8 cellular contexts compared by ENCODE assay signal in genomic region chr6:106085984-106086832, GRCh38. TPM values are rescaled to one million over a fixed set of nuclear protein-coding genes. Genes with fewer than 3 reads are reported as not detected.
DNase-seq lines count a peak whose midpoint lies in the region; ATAC-seq and TF ChIP-seq lines count a peak whose summit lies in the region.

TSS of gene PRDM1 (plus strand) at chr6:106086336. CDS start at chr6:106086554, 218 bp downstream.

- peak; percentile 21 for TF ChIP-seq CTCF in BE2C (IDR thresholded peaks at IDR 0.05; ENCODE audit: low read depth, low read length)

- H3K27ac Mint-ChIP-seq in memory B cell, result peak within 1 kb of the TSS; percentile 95

- peak; percentile 92 for TF ChIP-seq POLR2A in GM19099 (IDR thresholded peaks at IDR 0.05; ENCODE audit: extremely low read depth, insufficient read length, low read depth)

- ATAC-seq in HG03354 (IDR thresholded peaks at IDR 0.05; ENCODE audit: poor library complexity, severe bottlenecking, unreplicated experiment), result peak; percentile 76
- peak; percentile 89 for ATAC-seq in memory B cell (ENCODE audit: low read depth)

- no peaks in the 10 kb centered on the region for H3K9me3 Mint-ChIP-seq in memory B cell

- peak within 1 kb of the TSS; percentile 69 for H3K4me3 ChIP-seq in BE2C (ENCODE audit: low read depth, low read length)

- H3K36me3 Mint-ChIP-seq in memory B cell, result no peaks in the 10 kb centered on the region

- H3K36me3 ChIP-seq in BE2C, result no peaks in the 10 kb centered on the region

- DNase-seq in BE2C, result peak; percentile 70
- peak; percentile 79 for DNase-seq in NCI-H526 treated with DMSO at 0.1 percent for 48 hours (lab: John Stamatoyannopoulos, UW)
- DNase-seq in activated CD4-positive, alpha-beta T cell treated with anti-CD3 and anti-CD28 coated beads, Interleukin-2, amount 50 U/mL, for 4 hours, result peak; percentile 68 to 72
- DNase-seq in ecto neural progenitor cell (ENCODE audit: low spot score), result peak; percentile 83
- DNase-seq in memory B cell (ENCODE audit: low spot score in 2 of 2), result peak; percentile 82 to 90
- peak; percentile 58 for DNase-seq in stimulated activated CD8-positive, alpha-beta memory T cell treated with anti-CD3 and anti-CD28 coated beads, Interleukin-12 subunit alpha, Interleukin-12 subunit beta, amount 100 ng/mL, for 4 hours (ENCODE audit: low read depth)

- peaks cover 12% of the 10 kb centered on the region for H3K4me1 ChIP-seq in BE2C

- no peaks in the 10 kb centered on the region for H3K27me3 ChIP-seq in BE2C

- H3K27me3 Mint-ChIP-seq in memory B cell, result no peaks in the 10 kb centered on the region

- H3K4me3 Mint-ChIP-seq in memory B cell, result peak within 1 kb of the TSS; percentile 95

- no peaks in the 10 kb centered on the region for H3K9me3 ChIP-seq in BE2C

- H3K4me1 Mint-ChIP-seq in memory B cell, result peaks cover 36% of the 10 kb centered on the region

RNA-seq across cellular contexts. Expression of gene PRDM1, which starts in this region (rescaled TPM):
- 1.3 TPM for polyA plus RNA-seq in BE2C (2012; ENCODE audit: insufficient read depth, insufficient read length, low read depth)

Comparison
In these comparisons a context has a peak if more than half of its experiments do, and no peak if none do; other contexts are left out.
1. Peak in every context shown above with its lines: DNase-seq, ATAC-seq and H3K4me3 ChIP-seq.